In the genomic region with DNA sequence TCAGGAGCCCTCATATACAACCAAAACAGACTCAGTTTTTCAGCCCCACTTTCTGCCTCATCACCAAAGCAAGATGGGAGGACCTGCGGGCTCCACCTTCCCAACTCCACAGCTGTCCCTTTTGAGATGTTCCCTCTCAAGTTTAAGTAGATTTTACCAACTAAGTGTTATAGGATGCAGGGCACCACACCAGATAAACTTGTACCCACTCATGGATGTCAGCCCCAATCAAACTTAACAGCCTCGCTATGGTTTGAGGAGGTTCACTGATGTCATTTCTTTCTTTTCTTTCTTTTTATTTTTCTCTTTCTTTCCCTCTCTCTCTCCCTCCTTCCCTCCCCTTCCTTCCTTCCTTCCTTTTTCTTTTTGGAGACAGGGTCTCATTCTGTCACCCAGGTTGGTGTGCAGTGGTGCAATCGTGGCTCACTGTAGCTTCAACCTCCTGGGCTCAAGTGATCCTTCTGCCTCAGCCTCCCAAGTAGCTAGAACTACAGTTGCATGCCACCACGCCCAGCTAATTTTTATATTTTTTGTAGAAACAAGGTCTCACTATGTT, we compare ENCODE assay signal across 12 cellular contexts. TPM values are rescaled to one million over a fixed set of nuclear protein-coding genes. Genes with fewer than 3 reads are reported as not detected.
A peak's percentile ranks its signal among the peaks of the same experiment; 100 is the strongest.
DNase-seq lines count a peak whose midpoint lies in the region; ATAC-seq lines count a peak whose summit lies in the region.
"Had no signal": no experiment of that assay in that cellular context is flagged by ENCODE, and none has a peak within 500 bp of the region (broad histone marks: within the 10 kb centered on the region; RNA-seq: fewer than 3 reads in every experiment).

No MANE protein-coding gene starts in this region.

- H3K4me1 Mint-ChIP-seq in activated CD4-positive, alpha-beta T cell treated with anti-CD3 and anti-CD28 coated beads for 36 hours = peaks cover 73% of the 10 kb centered on the region
- peaks cover 35% of the 10 kb centered on the region for H3K4me1 Mint-ChIP-seq in activated naive CD8-positive, alpha-beta T cell treated with anti-CD3 and anti-CD28 coated beads, Interleukin-2, amount 10 ng/mL, durations not matched to agents 7 days and 5 days

- no peak overlapping the region for H3K4me2 ChIP-seq in GM23248 (ENCODE audit: unreplicated experiment)
- H3K4me2 ChIP-seq in skeletal muscle satellite cell (ENCODE audit: low read length) = no peak overlapping the region

- peak overlapping the region; percentile 66; the same call in 1 of the 2 replicates for H2AFZ ChIP-seq in GM23248

- no peaks in the 10 kb centered on the region for H3K27me3 ChIP-seq in GM23248 (replicated peaks; ENCODE audit: insufficient read depth)
- no peaks in the 10 kb centered on the region for H3K27me3 ChIP-seq in skeletal muscle satellite cell (ENCODE audit: control insufficient read depth, insufficient read depth, low read length)
- H3K27me3 ChIP-seq: thyroid gland had no signal

- peak overlapping the region; percentile 87 for H3K27ac Mint-ChIP-seq in activated CD4-positive, alpha-beta T cell treated with anti-CD3 and anti-CD28 coated beads for 36 hours
- H3K27ac Mint-ChIP-seq in activated naive CD8-positive, alpha-beta T cell treated with anti-CD3 and anti-CD28 coated beads, Interleukin-2, amount 10 ng/mL, durations not matched to agents 7 days and 5 days = peak overlapping the region; percentile 26

- H3K27me3 Mint-ChIP-seq in activated CD4-positive, alpha-beta T cell treated with anti-CD3 and anti-CD28 coated beads for 36 hours = no peaks in the 10 kb centered on the region
- H3K27me3 Mint-ChIP-seq in activated naive CD8-positive, alpha-beta T cell treated with anti-CD3 and anti-CD28 coated beads, Interleukin-2, amount 10 ng/mL, durations not matched to agents 7 days and 5 days = no peaks in the 10 kb centered on the region

- H3K4me1 ChIP-seq in GM23248 (ENCODE audit: insufficient read depth) = peaks cover 17% of the 10 kb centered on the region
- H3K4me1 ChIP-seq in skeletal muscle satellite cell (ENCODE audit: control insufficient read depth, insufficient read depth, low read length) = peaks cover 20% of the 10 kb centered on the region

- H3K9me3 Mint-ChIP-seq in activated CD4-positive, alpha-beta T cell treated with anti-CD3 and anti-CD28 coated beads for 36 hours (ENCODE audit: low read depth) = peaks cover under 1% of the 10 kb centered on the region
- peaks cover under 1% of the 10 kb centered on the region for H3K9me3 Mint-ChIP-seq in activated naive CD8-positive, alpha-beta T cell treated with anti-CD3 and anti-CD28 coated beads, Interleukin-2, amount 10 ng/mL, durations not matched to agents 7 days and 5 days

- no peak overlapping the region for H3K4me3 Mint-ChIP-seq in activated CD4-positive, alpha-beta T cell treated with anti-CD3 and anti-CD28 coated beads for 36 hours
- H3K4me3 Mint-ChIP-seq in activated naive CD8-positive, alpha-beta T cell treated with anti-CD3 and anti-CD28 coated beads, Interleukin-2, amount 10 ng/mL, durations not matched to agents 7 days and 5 days = no peak overlapping the region

- no peak for DNase-seq in activated CD4-positive, alpha-beta T cell treated with anti-CD3 and anti-CD28 coated beads for 36 hours
- no peak for DNase-seq in activated CD4-positive, alpha-beta T cell treated with anti-CD3 and anti-CD28 coated beads, Interleukin-2, amount 50 U/mL, for 4 hours
- DNase-seq in GM23248 (no peak), HCEC 1CT (no peak), dermis blood vessel endothelial cell (no peak)
- no peak for DNase-seq in activated naive CD8-positive, alpha-beta T cell treated with anti-CD3 and anti-CD28 coated beads, Interleukin-2, amount 10 ng/mL, durations not matched to agents 7 days and 5 days
- DNase-seq: NCI-H524 treated with DMSO at 0.1 percent for 48 hours, nucleus accumbens, thyroid gland had no signal

- no peaks in the 10 kb centered on the region for H3K9me3 ChIP-seq in GM23248 (ENCODE audit: low read depth)
- no peaks in the 10 kb centered on the region for H3K9me3 ChIP-seq in skeletal muscle satellite cell (replicated peaks; ENCODE audit: low read length)
- H3K9me3 ChIP-seq: lower lobe of right lung, thyroid gland had no signal

- peaks cover 15% of the 10 kb centered on the region for H3F3A ChIP-seq in GM23248 (ENCODE audit: insufficient read depth)

- H3K27ac ChIP-seq in GM23248 = peak overlapping the region; percentile 95
- H3K27ac ChIP-seq: lower lobe of right lung, thyroid gland had no signal

- no peak overlapping the region for H3K9ac ChIP-seq in GM23248
- H3K9ac ChIP-seq in skeletal muscle satellite cell (ENCODE audit: low read depth, low read length) = peak overlapping the region; percentile 53

- POLR2A ChIA-PET in activated CD4-positive, alpha-beta T cell treated with anti-CD3 and anti-CD28 coated beads for 36 hours (lab: Charles Lee) = interaction anchor here (0.7 to 1.8 kb wide), 11 partner anchors 11 to 213 kb away, joined by 3 to 15 read pairs (median 4); no protein-coding TSS in a partner anchor
- POLR2A ChIA-PET in activated naive CD8-positive, alpha-beta T cell treated with anti-CD3 and anti-CD28 coated beads, Interleukin-2, amount 10 ng/mL, durations not matched to agents 7 days and 5 days (lab: Charles Lee) = interaction anchor here (0.9 to 1.6 kb wide), 2 partner anchors 11 to 42 kb away, joined by 3 read pairs; no protein-coding TSS in a partner anchor

- intact Hi-C loops in activated CD4-positive, alpha-beta T cell treated with anti-CD3 and anti-CD28 coated beads for 36 hours (cut with DNase I, micrococcal nuclease) = loop anchor here (2.0 to 5.0 kb wide), 5 partner anchors 19 to 1105 kb away; no protein-coding TSS in a partner anchor

- H3K4me3 ChIP-seq in GM23248 = no peak overlapping the region
- no peak overlapping the region for H3K4me3 ChIP-seq in skeletal muscle satellite cell (ENCODE audit: low read length)
- H3K4me3 ChIP-seq: lower lobe of right lung, thyroid gland had no signal

- no peaks in the 10 kb centered on the region for H4K20me1 ChIP-seq in GM23248 (ENCODE audit: insufficient read depth)

- peaks cover 26% of the 10 kb centered on the region for H3K79me2 ChIP-seq in GM23248 (ENCODE audit: insufficient read depth)

- no peaks in the 10 kb centered on the region for H3K9me2 ChIP-seq in GM23248 (ENCODE audit: insufficient read depth)

- 95 to 98% methylated on average over 4 of the region's 4 CpGs for WGBS in GM23248 (ENCODE audit: low coverage in 1 of 2, low lambda C conversion rate in 2 of 2, missing lambda C conversion rate in 2 of 2), 2 experiments

- H3K36me3 ChIP-seq in GM23248 (ENCODE audit: low read depth) (no peaks in the 10 kb centered on the region), skeletal muscle satellite cell (ENCODE audit: insufficient read depth, low read length) (no peaks in the 10 kb centered on the region)
- H3K36me3 ChIP-seq: lower lobe of right lung, thyroid gland had no signal

- CTCF ChIA-PET in activated CD4-positive, alpha-beta T cell treated with anti-CD3 and anti-CD28 coated beads for 36 hours (lab: Charles Lee) = interaction anchor here (0.7 to 1.8 kb wide), 7 partner anchors 11 to 505 kb away, joined by 3 to 11 read pairs (median 6); no protein-coding TSS in a partner anchor

- in situ Hi-C loops in GM23248 (cut with MboI) = no loop called here

- ATAC-seq in activated CD4-positive, alpha-beta T cell treated with anti-CD3 and anti-CD28 coated beads for 36 hours = no peak
- no peak for ATAC-seq in activated naive CD8-positive, alpha-beta T cell treated with anti-CD3 and anti-CD28 coated beads, Interleukin-2, amount 10 ng/mL, durations not matched to agents 7 days and 5 days (ENCODE audit: low read depth)
- no peak for ATAC-seq in HG03354 (IDR thresholded peaks at IDR 0.05; ENCODE audit: poor library complexity, severe bottlenecking, unreplicated experiment)

- peaks cover 9% of the 10 kb centered on the region for H3K36me3 Mint-ChIP-seq in activated CD4-positive, alpha-beta T cell treated with anti-CD3 and anti-CD28 coated beads for 36 hours (ENCODE audit: low read depth)
- H3K36me3 Mint-ChIP-seq in activated naive CD8-positive, alpha-beta T cell treated with anti-CD3 and anti-CD28 coated beads, Interleukin-2, amount 10 ng/mL, durations not matched to agents 7 days and 5 days = peaks cover 30% of the 10 kb centered on the region

RNA-seq across cellular contexts. Expression of a gene that starts 13.4 kb away (rescaled TPM):
- 10 to 100 TPM; 12.4 to 16.0 TPM for total RNA-seq in activated CD4-positive, alpha-beta T cell treated with anti-CD3 and anti-CD28 coated beads for 36 hours
- total RNA-seq in GM23248 (2014; rRNA removed; shearing (Covaris generic)) = 14.1 and 16.9 TPM in 2 replicates
- 30.0 and 31.7 TPM in 2 replicates for polyA plus RNA-seq in GM23248 (2016; fragmentation: Nextera tagmentation; extraction: Ambion mirVana)
- total RNA-seq in activated naive CD8-positive, alpha-beta T cell treated with anti-CD3 and anti-CD28 coated beads, Interleukin-2, amount 10 ng/mL, durations not matched to agents 7 days and 5 days = 10 to 100 TPM; 23.6 to 25.1 TPM
- total RNA-seq in skeletal muscle satellite cell (2012; rRNA removed) = 16.2 and 20.1 TPM in 2 replicates
- 15.5 and 17.9 TPM in 2 replicates for total RNA-seq in dermis blood vessel endothelial cell
